In genomic region chr2:39080152-39080551, GRCh38 we compare ENCODE assay signal across 29 cellular contexts.
"Had no signal": no experiment of that assay in that cellular context is flagged by ENCODE, and none has a peak within 500 bp of the region (broad histone marks: within the 10 kb centered on the region; RNA-seq: fewer than 3 reads in every experiment).

No MANE protein-coding gene starts in this region.

- H3K27ac ChIP-seq: adrenal gland, body of pancreas, esophagus muscularis mucosa, foreskin keratinocyte, gastrocnemius medialis, heart left ventricle had no signal

- H3K36me3 ChIP-seq: adrenal gland, esophagus muscularis mucosa, gastrocnemius medialis, heart left ventricle had no signal

- H3K9me3 ChIP-seq: adrenal gland, body of pancreas, esophagus muscularis mucosa, gastrocnemius medialis, heart left ventricle had no signal

- H3K4me3 ChIP-seq: adrenal gland, body of pancreas, esophagus muscularis mucosa, gastrocnemius medialis, heart left ventricle had no signal

- H3K4me1 ChIP-seq: body of pancreas had no signal

- ATAC-seq: activated CD4-positive, alpha-beta T cell treated with anti-CD3 and anti-CD28 coated beads for 36 hours; activated CD8-positive, alpha-beta memory T cell treated with anti-CD3 and anti-CD28 coated beads, Interleukin-2, amount 10 ng/mL, durations not matched to agents 7 days and 5 days; activated CD8-positive, alpha-beta T cell treated with anti-CD3 and anti-CD28 coated beads, Interleukin-2, amount 10 ng/mL, durations not matched to agents 7 days and 5 days; activated naive CD8-positive, alpha-beta T cell treated with anti-CD3 and anti-CD28 coated beads, Interleukin-2, amount 50 U/mL, for 24 hours; body of pancreas; effector memory CD8-positive, alpha-beta T cell; foreskin keratinocyte; gastrocnemius medialis; heart left ventricle had no signal

- H3K27me3 ChIP-seq: adrenal gland, body of pancreas, esophagus muscularis mucosa, foreskin keratinocyte, gastrocnemius medialis, heart left ventricle had no signal

- DNase-seq: activated CD4-positive, alpha-beta memory T cell treated with anti-CD3 and anti-CD28 coated beads for 36 hours; activated CD4-positive, alpha-beta T cell treated with anti-CD3 and anti-CD28 coated beads for 36 hours; activated CD4-positive, alpha-beta T cell treated with anti-CD3 and anti-CD28 coated beads, Interleukin-2, amount 10 ng/mL, durations not matched to agents 24 days and 14 days; activated CD4-positive, CD25-positive, alpha-beta regulatory T cell; activated CD4-positive, CD25-positive, alpha-beta regulatory T cell treated with anti-CD3 and anti-CD28 coated beads, Interleukin-2, amount 50 U/mL, for 72 hours; activated CD8-positive, alpha-beta memory T cell treated with anti-CD3 and anti-CD28 coated beads, Interleukin-2, amount 10 ng/mL, durations not matched to agents 7 days and 5 days; activated CD8-positive, alpha-beta memory T cell treated with anti-CD3 and anti-CD28 coated beads, Interleukin-2, amount 50 U/mL, for 4 hours; activated CD8-positive, alpha-beta T cell treated with anti-CD3 and anti-CD28 coated beads, Interleukin-2, amount 10 ng/mL, durations not matched to agents 7 days and 5 days; activated effector memory CD4-positive, alpha-beta T cell treated with anti-CD3 and anti-CD28 coated beads, Interleukin-2, amount 50 U/mL, for 16 hours; activated naive CD4-positive, alpha-beta T cell treated with anti-CD3 and anti-CD28 coated beads for 36 hours; activated naive CD8-positive, alpha-beta T cell treated with anti-CD3 and anti-CD28 coated beads for 36 hours; activated naive CD8-positive, alpha-beta T cell treated with anti-CD3 and anti-CD28 coated beads, Interleukin-2, amount 50 U/mL, for 24 hours; activated T-cell treated with anti-CD3 and anti-CD28 coated beads, Interleukin-2, amount 50 U/mL, for 1 hour; activated T-cell treated with anti-CD3 and anti-CD28 coated beads, Interleukin-2, amount 50 U/mL, for 48 hours; adrenal gland; amygdala; aorta; body of pancreas; caudate nucleus; cortex of kidney; dermis blood vessel endothelial cell; effector CD4-positive, alpha-beta T cell; effector memory CD8-positive, alpha-beta T cell; foreskin keratinocyte; gastrocnemius medialis; glutamatergic neuron; heart left ventricle; T1000 had no signal
